10 cellular contexts compared by ENCODE assay signal in the genomic region with DNA sequence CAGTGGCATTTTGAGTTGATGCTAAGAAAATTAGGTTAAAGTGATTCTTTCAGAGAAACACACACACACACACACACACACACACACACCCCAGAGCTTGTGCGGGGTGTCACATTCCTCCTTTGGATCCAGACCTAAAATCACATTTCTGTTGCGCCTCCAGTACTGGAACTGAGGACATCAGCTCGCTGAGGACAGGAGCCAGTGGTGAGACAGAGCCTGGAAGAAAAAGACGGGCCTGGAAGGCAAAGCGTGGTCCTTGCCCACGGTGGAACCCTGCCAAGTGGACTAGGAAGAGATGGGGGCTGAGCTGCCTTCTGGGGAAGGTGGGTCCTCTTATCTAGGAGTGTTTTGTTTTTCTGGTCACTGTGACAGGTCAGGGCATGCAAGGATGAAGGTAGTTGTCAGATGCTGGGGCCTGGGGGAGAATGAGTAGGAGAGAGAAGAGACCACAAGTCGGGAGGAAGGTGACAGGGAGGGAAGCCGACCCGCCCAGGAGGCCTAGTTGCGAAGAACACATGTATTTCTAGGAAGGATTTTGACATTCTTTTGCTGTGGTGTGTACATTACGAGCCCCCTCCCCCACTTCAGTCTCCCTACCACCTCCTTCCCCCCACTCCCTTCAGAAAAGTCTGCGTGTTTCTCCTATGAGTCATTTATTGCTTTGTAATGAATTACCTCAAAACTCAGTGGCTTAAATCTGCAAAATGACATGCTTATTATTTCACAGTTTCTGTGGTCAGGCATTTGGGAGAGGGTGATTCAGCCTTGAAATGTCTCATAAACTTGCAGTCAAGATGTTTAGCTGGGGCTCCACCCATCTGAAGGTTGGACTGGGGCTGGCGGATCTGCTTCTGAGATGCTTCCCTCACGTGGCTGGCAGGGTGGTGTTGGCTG. TPM values are rescaled to one million over a fixed set of nuclear protein-coding genes. Genes with fewer than 3 reads are reported as not detected.
A peak's percentile ranks its signal among the peaks of the same experiment; 100 is the strongest.
DNase-seq lines count a peak whose midpoint lies in the region; ATAC-seq and TF ChIP-seq lines count a peak whose summit lies in the region.
"Had no signal": no experiment of that assay in that cellular context is flagged by ENCODE, and none has a peak within 500 bp of the region (broad histone marks: within the 10 kb centered on the region; RNA-seq: fewer than 3 reads in every experiment).

No MANE protein-coding gene starts in this region.

- H3K4me3 ChIP-seq in astrocyte of the cerebellum (ENCODE audit: low read depth, low read length) (no peak overlapping the region), retinal pigment epithelial cell (ENCODE audit: low read length) (no peak overlapping the region), Peyer's patch (no peak overlapping the region)
- H3K4me3 ChIP-seq: thoracic aorta had no signal

- ATAC-seq in esophagus mucosa = no peak

- no peak overlapping the region for H3K27ac ChIP-seq in Peyer's patch
- H3K27ac ChIP-seq: thoracic aorta, VCaP had no signal

- no peaks in the 10 kb centered on the region for H3K36me3 ChIP-seq in Peyer's patch
- H3K36me3 ChIP-seq: thoracic aorta had no signal

- in situ Hi-C loops in astrocyte of the cerebellum (cut with HindIII; ENCODE audit: low sequenced_read_pairs) = no loop called here

- no peak for TF ChIP-seq POLR2A in Peyer's patch (IDR thresholded peaks at IDR 0.05)

- peaks cover 0 to 22% of the 10 kb centered on the region in 2 donors for H3K27me3 ChIP-seq in Peyer's patch

- no peaks in the 10 kb centered on the region for H3K9me3 ChIP-seq in Peyer's patch
- H3K9me3 ChIP-seq: thoracic aorta had no signal

- H3K4me1 ChIP-seq in Peyer's patch = peaks cover 0 to 10% (median 4%) of the 10 kb centered on the region in 4 donors

- DNase-seq in GM04503 (ENCODE audit: low read depth) = peak; percentile 97
- peak; percentile 86 for DNase-seq in NOMO-1 treated with DMSO at 0.1 percent for 48 hours (lab: John Stamatoyannopoulos, UW; ENCODE audit: unreplicated experiment)
- DNase-seq in astrocyte of the cerebellum (ENCODE audit: low read depth) = peak; percentile 99
- peak; percentile 98 for DNase-seq in retinal pigment epithelial cell (ENCODE audit: low read depth)
- no peak for DNase-seq in cerebellar cortex (ENCODE audit: low spot score)
- DNase-seq in Peyer's patch = no peak
- DNase-seq in GM10266 (ENCODE audit: extremely low spot score) = no peak

- TF ChIP-seq CTCF in astrocyte of the cerebellum (IDR thresholded peaks at IDR 0.05; ENCODE audit: low read depth, low read length, missing control alignments) (no peak), retinal pigment epithelial cell (conservative IDR thresholded peaks at IDR 0.05; ENCODE audit: low read depth, low read length) (no peak), Peyer's patch (IDR thresholded peaks at IDR 0.05) (no peak), GM10266 (IDR thresholded peaks at IDR 0.05; ENCODE audit: control insufficient read depth, insufficient read depth, low read depth, missing control alignments) (no peak)

RNA-seq across cellular contexts. Expression of a gene that starts 4.8 kb away (rescaled TPM):
- total RNA-seq in esophagus mucosa = not detected
- under 1 TPM in 1 of 4 donors, not detected in 3; under 0.01 TPM for total RNA-seq in Peyer's patch
- total RNA-seq: thoracic aorta had no signal

RNA-seq across cellular contexts. Expression of a gene that starts 54.1 kb away (rescaled TPM):
- total RNA-seq in esophagus mucosa = 4.3 TPM
- total RNA-seq in Peyer's patch = 10 to 100 TPM; 12.4 to 47.0 (median 26.5) TPM

Comparison
In these comparisons a context has a peak if more than half of its experiments do, and no peak if none do; other contexts are left out.
1. DNase-seq: peak in GM04503 (single experiment), NOMO-1 treated with DMSO at 0.1 percent for 48 hours (single experiment), astrocyte of the cerebellum (single experiment) and retinal pigment epithelial cell (single experiment); none in cerebellar cortex (single experiment), Peyer's patch (0 of 3) and GM10266 (single experiment).